Comparison of ENCODE assay signal across 1 cellular context in genomic region chr9:98263080-98263479, GRCh38.
TF ChIP-seq lines count a peak whose summit lies in the region.

No MANE protein-coding gene starts in this region.

TF ChIP-seq in H1, 55 proteins besides CTCF, POLR2A, EP300 and RAD21:
- TF ChIP-seq CREB1 (IDR thresholded peaks at IDR 0.05) (no peak), FOSL1 (IDR thresholded peaks at IDR 0.05; ENCODE audit: insufficient read depth, low read depth, low read length) (no peak), YY1 (IDR thresholded peaks at IDR 0.05; ENCODE audit: low read depth, low read length) (no peak), USF2 (IDR thresholded peaks at IDR 0.05; ENCODE audit: low read length) (no peak), SIX5 (IDR thresholded peaks at IDR 0.05; ENCODE audit: low read depth, low read length) (no peak), ATF3 (IDR thresholded peaks at IDR 0.05; ENCODE audit: insufficient read depth, low read depth, low read length) (no peak), TAF1 (IDR thresholded peaks at IDR 0.05; ENCODE audit: low read depth, low read length) (no peak), MAX (IDR thresholded peaks at IDR 0.05) (no peak), GTF2F1 (IDR thresholded peaks at IDR 0.05; ENCODE audit: borderline replicate concordance, low read depth, low read length) (no peak)
TF ChIP-seq in H1: peak in this region for 0.
